Comparison of ENCODE assay signal across 1 cellular context in genomic region chr12:88579941-88580871, GRCh38.
TF ChIP-seq lines count a peak whose summit lies in the region.

Gene KITLG (minus strand): TSS chr12:88580471. CDS start chr12:88580278, 193 bp downstream.

TF ChIP-seq in HepG2, 621 proteins besides CTCF, POLR2A, EP300 and RAD21 (continued from another document and continues in another):
- TF ChIP-seq HMGXB3 (CRISPR knock-in tag; IDR thresholded peaks at IDR 0.05; ENCODE audit: borderline replicate concordance) (no peak), FOXM1 (CRISPR knock-in tag; IDR thresholded peaks at IDR 0.05) (no peak), PHF20 (CRISPR knock-in tag; IDR thresholded peaks at IDR 0.05) (no peak), ZNF790 (CRISPR knock-in tag; IDR thresholded peaks at IDR 0.05; ENCODE audit: borderline replicate concordance) (no peak), PTBP1 (IDR thresholded peaks at IDR 0.05; ENCODE audit: low read depth, low read length, poor library complexity, severe bottlenecking) (no peak), ARID5B (CRISPR knock-in tag; IDR thresholded peaks at IDR 0.05) (peak; percentile 34; the same call in 1 of the 2 replicates), ZBTB26 (CRISPR knock-in tag; IDR thresholded peaks at IDR 0.05; ENCODE audit: borderline replicate concordance) (no peak), ZNF597 (CRISPR knock-in tag; IDR thresholded peaks at IDR 0.05) (no peak), ZNF256 (CRISPR knock-in tag; conservative IDR thresholded peaks at IDR 0.05) (no peak), MYPOP (CRISPR knock-in tag; IDR thresholded peaks at IDR 0.05) (peak; percentile 72; the same call in 1 of the 2 replicates), NCOR1 (IDR thresholded peaks at IDR 0.05; ENCODE audit: borderline replicate concordance, low read length) (no peak), PAF1 (CRISPR knock-in tag; IDR thresholded peaks at IDR 0.05) (no peak), NFKB2 (CRISPR knock-in tag; IDR thresholded peaks at IDR 0.05; ENCODE audit: borderline replicate concordance) (peak; percentile 32; the same call in 1 of the 2 replicates), TP53 (CRISPR knock-in tag; conservative IDR thresholded peaks at IDR 0.05) (no peak), ZNF720 (CRISPR knock-in tag; IDR thresholded peaks at IDR 0.05) (no peak), NAIF1 (CRISPR knock-in tag; IDR thresholded peaks at IDR 0.05; ENCODE audit: borderline replicate concordance) (no peak), ATF3 (CRISPR knock-in tag; IDR thresholded peaks at IDR 0.05) (no peak), HNF1B (CRISPR knock-in tag; IDR thresholded peaks at IDR 0.05) (peak; percentile 32; the same call in 1 of the 2 replicates), THAP9 (CRISPR knock-in tag; IDR thresholded peaks at IDR 0.05; ENCODE audit: borderline replicate concordance) (no peak), GTF3A (CRISPR knock-in tag; conservative IDR thresholded peaks at IDR 0.05) (no peak), ZSCAN9 (CRISPR knock-in tag; IDR thresholded peaks at IDR 0.05; ENCODE audit: borderline replicate concordance) (no peak; the same call in 1 of the 2 replicates), ZNF547 (CRISPR knock-in tag; IDR thresholded peaks at IDR 0.05) (peak; percentile 30; the same call in 1 of the 2 replicates), ZFP36L2 (CRISPR knock-in tag; IDR thresholded peaks at IDR 0.05) (no peak), ZNF580 (CRISPR knock-in tag; IDR thresholded peaks at IDR 0.05; ENCODE audit: borderline replicate concordance, low read depth) (no peak), CBX5 (CRISPR knock-in tag; IDR thresholded peaks at IDR 0.05; ENCODE audit: borderline replicate concordance) (no peak), RELA (CRISPR knock-in tag; IDR thresholded peaks at IDR 0.05) (no peak), ZSCAN25 (CRISPR knock-in tag; IDR thresholded peaks at IDR 0.05) (no peak), ZUFSP (CRISPR knock-in tag; IDR thresholded peaks at IDR 0.05; ENCODE audit: borderline replicate concordance) (no peak), ZFP36L1 (CRISPR knock-in tag; IDR thresholded peaks at IDR 0.05) (no peak), HNRNPLL (IDR thresholded peaks at IDR 0.05; ENCODE audit: low read depth, low read length, poor library complexity, severe bottlenecking) (peak; percentile 78), CHD2 (IDR thresholded peaks at IDR 0.05; ENCODE audit: low read depth, low read length) (no peak), KDM1A (CRISPR knock-in tag; IDR thresholded peaks at IDR 0.05) (no peak), ZFY (CRISPR knock-in tag; IDR thresholded peaks at IDR 0.05) (no peak), REL (CRISPR knock-in tag; conservative IDR thresholded peaks at IDR 0.05) (no peak), ZNF101 (CRISPR knock-in tag; IDR thresholded peaks at IDR 0.05; ENCODE audit: borderline replicate concordance, low read depth) (no peak), HES4 (CRISPR knock-in tag; IDR thresholded peaks at IDR 0.05; ENCODE audit: borderline replicate concordance) (no peak)
